In genomic region chr16:9112166-9112843, GRCh38 we compare ENCODE assay signal across 11 cellular contexts. TPM values are rescaled to one million over a fixed set of nuclear protein-coding genes. Genes with fewer than 3 reads are reported as not detected.
DNase-seq lines count a peak whose midpoint lies in the region; ATAC-seq and TF ChIP-seq lines count a peak whose summit lies in the region.
"Had no signal": no experiment of that assay in that cellular context is flagged by ENCODE, and none has a peak within 500 bp of the region (broad histone marks: within the 10 kb centered on the region; RNA-seq: fewer than 3 reads in every experiment).

No MANE protein-coding gene starts in this region.

- H3K9me3 ChIP-seq in psoas muscle: no peaks in the 10 kb centered on the region
- H3K9me3 ChIP-seq: colonic mucosa had no signal

- POLR2A ChIA-PET in activated B cell treated with CpG ODN at 0.5 μM for 24 hours (lab: Charles Lee): interaction anchor here (1.2 to 1.6 kb wide), 2 partner anchors 9 to 21 kb away, joined by 3 to 8 read pairs; partner anchors contain the start of gene HAPSTR1

- DNase-seq in Calu3: no peak
- no peak for DNase-seq in activated B cell treated with CpG ODN at 0.5 μM for 24 hours
- DNase-seq in immature natural killer cell: no peak
- DNase-seq in psoas muscle: no peak
- DNase-seq in effector CD4-positive, alpha-beta T cell: no peak
- no peak for DNase-seq in NCI-H524 (lab: John Stamatoyannopoulos, UW)
- DNase-seq: activated T-cell treated with anti-CD3 and anti-CD28 coated beads, Interleukin-2, amount 50 U/mL, for 48 hours; colonic mucosa had no signal

- H3K27ac ChIP-seq in psoas muscle: peak overlapping the region; percentile 23
- H3K27ac ChIP-seq: colonic mucosa had no signal

- H3K9me3 Mint-ChIP-seq in Calu3 (ENCODE audit: low read depth, unreplicated experiment): no peaks in the 10 kb centered on the region
- no peaks in the 10 kb centered on the region for H3K9me3 Mint-ChIP-seq in activated B cell treated with CpG ODN at 0.5 μM for 24 hours
- H3K9me3 Mint-ChIP-seq in immature natural killer cell: no peaks in the 10 kb centered on the region
- H3K9me3 Mint-ChIP-seq: T-helper 2 cell treated with Interferon-gamma antibody and Interleukin-4, amounts not matched to agents 5 μg/mL and 100 μg/mL, for 36 hours; type B pancreatic cell had no signal

- no peaks in the 10 kb centered on the region for H3K27me3 ChIP-seq in psoas muscle (ENCODE audit: insufficient read depth in 3 of 3, low read length in 2 of 3)
- H3K27me3 ChIP-seq: colonic mucosa had no signal

- CTCF ChIA-PET in Calu3 (lab: Charles Lee) (interaction anchor here (0.8 to 2.0 kb wide), 3 partner anchors 20 to 27 kb away, joined by 3 to 4 read pairs (median 3); partner anchors contain the start of gene HAPSTR1), activated B cell treated with CpG ODN at 0.5 μM for 24 hours (lab: Charles Lee) (no interaction called here)

- BruUV-seq in Calu3 (replicated peaks; lab: Mats Ljungman, UMichigan): no TSS peak

- H3K4me1 ChIP-seq in psoas muscle: peaks cover 88% of the 10 kb centered on the region

- intact Hi-C loops in Calu3 (cut with micrococcal nuclease; ENCODE audit: unreplicated experiment) (loop anchor here (2.0 to 10.0 kb wide), 3 partner anchors 14 to 198 kb away; no protein-coding TSS in a partner anchor), activated B cell treated with CpG ODN at 0.5 μM for 24 hours (cut with micrococcal nuclease) (loop anchor here (2.0 kb wide), 1 partner anchor 14 kb away; no protein-coding TSS in a partner anchor), psoas muscle (cut with DNase I) (loop anchor here in 1 of 2 donors (10.0 kb wide), 1 partner anchor 218 kb away; no protein-coding TSS in a partner anchor)

- H3K36me3 ChIP-seq in psoas muscle (ENCODE audit: insufficient read depth in 1 of 2, low read depth in 1 of 2): peaks cover 5 to 21% of the 10 kb centered on the region in 2 donors

- H3K4me3 ChIP-seq in psoas muscle: peak overlapping the region; percentile 21
- H3K4me3 ChIP-seq: colonic mucosa had no signal

- H3K27me3 Mint-ChIP-seq in Calu3 (ENCODE audit: unreplicated experiment): no peaks in the 10 kb centered on the region
- no peaks in the 10 kb centered on the region for H3K27me3 Mint-ChIP-seq in activated B cell treated with CpG ODN at 0.5 μM for 24 hours
- H3K27me3 Mint-ChIP-seq in immature natural killer cell (ENCODE audit: low read depth in 3 of 3): peaks cover 0 to 8% (median 6%) of the 10 kb centered on the region in 3 donors
- H3K27me3 Mint-ChIP-seq: type B pancreatic cell had no signal

- ATAC-seq in activated B cell treated with CpG ODN at 0.5 μM for 24 hours (ENCODE audit: low read depth) (no peak), psoas muscle (peak in 3 of 4 donors; percentile 49 to 61 (median 56)), HG02885 (IDR thresholded peaks at IDR 0.05; ENCODE audit: poor library complexity, unreplicated experiment) (no peak)

- peak overlapping the region; percentile 44 for H3K4me3 Mint-ChIP-seq in Calu3 (ENCODE audit: low read depth, unreplicated experiment)
- no peak overlapping the region for H3K4me3 Mint-ChIP-seq in activated B cell treated with CpG ODN at 0.5 μM for 24 hours
- H3K4me3 Mint-ChIP-seq in immature natural killer cell: peak overlapping the region; percentile 24 to 65 (median 39)
- H3K4me3 Mint-ChIP-seq: T-helper 2 cell treated with Interferon-gamma antibody and Interleukin-4, amounts not matched to agents 5 μg/mL and 100 μg/mL, for 36 hours; type B pancreatic cell had no signal

- H3K36me3 Mint-ChIP-seq in Calu3 (ENCODE audit: insufficient read depth, unreplicated experiment) (peaks cover 78% of the 10 kb centered on the region), activated B cell treated with CpG ODN at 0.5 μM for 24 hours (ENCODE audit: low read depth) (peaks cover 90% of the 10 kb centered on the region), immature natural killer cell (peaks cover 0 to 19% (median 16%) of the 10 kb centered on the region in 3 donors)

- H3K4me1 Mint-ChIP-seq in Calu3 (ENCODE audit: low read depth, unreplicated experiment): peaks cover 68% of the 10 kb centered on the region
- H3K4me1 Mint-ChIP-seq in activated B cell treated with CpG ODN at 0.5 μM for 24 hours: peaks cover 89% of the 10 kb centered on the region
- H3K4me1 Mint-ChIP-seq in immature natural killer cell: peaks cover 91 to 100% of the 10 kb centered on the region in 2 donors

- TF ChIP-seq CTCF in Calu3 (IDR thresholded peaks at IDR 0.05; ENCODE audit: unreplicated experiment) (no peak), activated B cell treated with CpG ODN at 0.5 μM for 24 hours (IDR thresholded peaks at IDR 0.05) (no peak), psoas muscle (IDR thresholded peaks at IDR 0.05) (no peak)

- H3K27ac Mint-ChIP-seq in Calu3 (ENCODE audit: unreplicated experiment) (peak overlapping the region; percentile 70), activated B cell treated with CpG ODN at 0.5 μM for 24 hours (peak overlapping the region; percentile 24), immature natural killer cell (peak overlapping the region; percentile 38 to 78 (median 66))
- H3K27ac Mint-ChIP-seq: T-helper 2 cell treated with Interferon-gamma antibody and Interleukin-4, amounts not matched to agents 5 μg/mL and 100 μg/mL, for 36 hours; type B pancreatic cell had no signal

- WGBS in psoas muscle, 3 donors: 22 to 39% (median 29%) methylated on average over 5 of the region's 5 CpGs

RNA-seq across cellular contexts. Expression of gene HAPSTR1, which starts 20.9 kb away (rescaled TPM):
- total RNA-seq in Calu3 (2022): 57.1 and 59.6 TPM in 2 replicates
- total RNA-seq in activated B cell treated with CpG ODN at 0.5 μM for 24 hours: 77.0 and 85.6 TPM in 2 replicates
- 10 to 100 TPM in 1 of 3 donors, 1 to 10 TPM in 2; 4.9 to 20.2 (median 6.1) TPM for polyA plus RNA-seq in immature natural killer cell
- total RNA-seq in psoas muscle: 10 to 100 TPM; 54.5 to 80.0 (median 73.5) TPM
- polyA plus RNA-seq in psoas muscle: 10 to 100 TPM; 15.1 to 44.5 (median 18.2) TPM

Comparison
In these comparisons a context has a peak if more than half of its experiments do, and no peak if none do; other contexts are left out.
1. ATAC-seq: peak in psoas muscle (3 of 4); none in activated B cell treated with CpG ODN at 0.5 μM for 24 hours (single experiment) and HG02885 (single experiment).
2. Peak in every context shown above with its lines, with median percentiles within 50 percentile points of each other: H3K27ac Mint-ChIP-seq.